In the genomic region with DNA sequence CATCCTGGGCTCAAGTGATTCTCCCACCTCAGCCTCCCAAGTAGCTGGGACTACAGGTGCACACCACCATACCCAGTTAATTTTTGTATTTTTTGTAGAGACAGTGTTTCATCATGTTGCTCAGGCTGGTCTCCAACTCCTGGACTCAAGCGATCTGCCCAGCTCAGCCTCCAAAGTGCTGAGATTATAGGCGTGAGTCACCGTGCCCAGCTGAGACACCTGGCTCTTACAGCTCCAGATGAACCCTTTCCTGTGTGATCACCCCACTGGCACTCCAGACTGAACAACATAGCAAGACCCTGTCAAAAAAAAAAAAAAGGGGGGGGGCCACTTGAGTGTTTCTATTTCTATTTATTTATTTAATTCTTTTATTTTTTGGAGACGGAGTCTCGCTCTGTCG, we compare ENCODE assay signal across 8 cellular contexts. TPM values are rescaled to one million over a fixed set of nuclear protein-coding genes. Genes with fewer than 3 reads are reported as not detected.
A peak's percentile ranks its signal among the peaks of the same experiment; 100 is the strongest.
DNase-seq lines count a peak whose midpoint lies in the region; ATAC-seq and TF ChIP-seq lines count a peak whose summit lies in the region.

No MANE protein-coding gene starts in this region.

- DNase-seq in Daoy (ENCODE audit: low read depth) (peak; percentile 67), NT2/D1 (ENCODE audit: low read depth, low spot score) (no peak), astrocyte of the spinal cord (ENCODE audit: low read depth, low spot score) (peak; percentile 12)
- DNase-seq in naive thymus-derived CD4-positive, alpha-beta T cell: peak in 1 of 9 donors; percentile 38

- peak overlapping the region; percentile 83 for H3K27ac ChIP-seq in naive thymus-derived CD4-positive, alpha-beta T cell (ENCODE audit: low read depth, low read length)

- H3K27me3 ChIP-seq in NT2/D1 (ENCODE audit: insufficient read depth, insufficient read length): no peaks in the 10 kb centered on the region
- no peaks in the 10 kb centered on the region for H3K27me3 ChIP-seq in naive thymus-derived CD4-positive, alpha-beta T cell (ENCODE audit: control insufficient read depth in 2 of 2, insufficient read depth in 2 of 2, low read length in 2 of 2)

- peaks cover 25% of the 10 kb centered on the region for H3K36me3 ChIP-seq in NT2/D1 (ENCODE audit: insufficient read depth, insufficient read length, low read length)
- peaks cover 0 to 20% (median 0%) of the 10 kb centered on the region in 3 experiments for H3K36me3 ChIP-seq in naive thymus-derived CD4-positive, alpha-beta T cell (ENCODE audit: control insufficient read depth in 2 of 3, insufficient read depth in 3 of 3, low read length in 3 of 3)

- peak overlapping the region; percentile 93 to 99 (median 98) for H3K4me3 Mint-ChIP-seq in naive thymus-derived CD4-positive, alpha-beta T cell

- in situ Hi-C loops in astrocyte of the spinal cord (cut with HindIII; ENCODE audit: low sequenced_read_pairs): no loop called here

- intact Hi-C loops in naive thymus-derived CD4-positive, alpha-beta T cell (cut with micrococcal nuclease): loop anchor here (5.0 kb wide), 5 partner anchors 38 to 403 kb away; no protein-coding TSS in a partner anchor

- peak overlapping the region; percentile 95 for H3K4me3 ChIP-seq in NT2/D1 (ENCODE audit: insufficient read length, low read depth)
- H3K4me3 ChIP-seq in astrocyte of the spinal cord (ENCODE audit: low read depth, low read length): peak overlapping the region; percentile 68
- H3K4me3 ChIP-seq in naive thymus-derived CD4-positive, alpha-beta T cell (ENCODE audit: low read length): no peak overlapping the region

- ATAC-seq in naive thymus-derived CD4-positive, alpha-beta T cell: no peak
- ATAC-seq in HG02623 (IDR thresholded peaks at IDR 0.05; ENCODE audit: unreplicated experiment) (no peak), GM19397 (IDR thresholded peaks at IDR 0.05; ENCODE audit: unreplicated experiment) (no peak), HG02885 (IDR thresholded peaks at IDR 0.05; ENCODE audit: poor library complexity, unreplicated experiment) (no peak), GM21423 (IDR thresholded peaks at IDR 0.05; ENCODE audit: unreplicated experiment) (no peak)

- H3K9ac ChIP-seq in NT2/D1 (ENCODE audit: insufficient read length, low read depth): peak overlapping the region; percentile 76

- no peaks in the 10 kb centered on the region for H3K9me3 ChIP-seq in NT2/D1 (ENCODE audit: insufficient read depth, low read length)
- no peaks in the 10 kb centered on the region for H3K9me3 ChIP-seq in naive thymus-derived CD4-positive, alpha-beta T cell (ENCODE audit: control insufficient read depth in 2 of 3, low read length in 3 of 3)

- H3K4me1 Mint-ChIP-seq in naive thymus-derived CD4-positive, alpha-beta T cell: peaks cover 37 to 78% (median 51%) of the 10 kb centered on the region in 7 donors

- no peaks in the 10 kb centered on the region for H3K27me3 Mint-ChIP-seq in naive thymus-derived CD4-positive, alpha-beta T cell

- H3K36me3 Mint-ChIP-seq in naive thymus-derived CD4-positive, alpha-beta T cell: peaks cover 5 to 10% (median 7%) of the 10 kb centered on the region in 5 donors

- CTCF ChIA-PET in naive thymus-derived CD4-positive, alpha-beta T cell (lab: Charles Lee): interaction anchor here (0.6 to 1.2 kb wide), 4 partner anchors 16 to 562 kb away, joined by 3 to 6 read pairs (median 4); no protein-coding TSS in a partner anchor

- peak overlapping the region; percentile 92 to 99 (median 98) for H3K27ac Mint-ChIP-seq in naive thymus-derived CD4-positive, alpha-beta T cell

- POLR2A ChIA-PET in naive thymus-derived CD4-positive, alpha-beta T cell (lab: Charles Lee): interaction anchor here (0.7 to 6.8 kb wide), 18 partner anchors 13 to 825 kb away, joined by 3 to 77 read pairs (median 4); a partner anchor contains a TSS

- TF ChIP-seq CTCF in astrocyte of the spinal cord (IDR thresholded peaks at IDR 0.05; ENCODE audit: low read depth, low read length): no peak

- peaks cover 0 to 4% (median 0%) of the 10 kb centered on the region in 11 donors for H3K9me3 Mint-ChIP-seq in naive thymus-derived CD4-positive, alpha-beta T cell

- H3K4me1 ChIP-seq in NT2/D1 (ENCODE audit: insufficient read depth, insufficient read length): no peaks in the 10 kb centered on the region
- peaks cover 37 to 53% of the 10 kb centered on the region in 2 donors for H3K4me1 ChIP-seq in naive thymus-derived CD4-positive, alpha-beta T cell (ENCODE audit: control insufficient read depth in 2 of 2, insufficient read depth in 2 of 2, low read length in 2 of 2)

RNA-seq across cellular contexts. Expression of a gene that starts 1.0 kb away (rescaled TPM):
- 285 and 350 TPM in 2 replicates for total RNA-seq in Daoy (2014; rRNA removed; shearing (Covaris generic))
- 100 to 1,000 TPM in 1 of 5 experiments, 10 to 100 TPM in 4; 54.4 to 127 (median 61.9) TPM for total RNA-seq in naive thymus-derived CD4-positive, alpha-beta T cell
- polyA plus RNA-seq in naive thymus-derived CD4-positive, alpha-beta T cell: 100 to 1,000 TPM; 118 to 121 TPM

RNA-seq across cellular contexts. Expression of a gene that starts 25.1 kb away (rescaled TPM):
- total RNA-seq in Daoy (2014; rRNA removed; shearing (Covaris generic)): 11.8 and 12.6 TPM in 2 replicates
- total RNA-seq in naive thymus-derived CD4-positive, alpha-beta T cell: 100 to 1,000 TPM in 2 of 5 experiments, 10 to 100 TPM in 3; 75.2 to 114 (median 91.1) TPM
- 10 to 100 TPM; 52.1 to 61.2 TPM for polyA plus RNA-seq in naive thymus-derived CD4-positive, alpha-beta T cell
